Comparison of ENCODE assay signal across 1 cellular context in the genomic region with DNA sequence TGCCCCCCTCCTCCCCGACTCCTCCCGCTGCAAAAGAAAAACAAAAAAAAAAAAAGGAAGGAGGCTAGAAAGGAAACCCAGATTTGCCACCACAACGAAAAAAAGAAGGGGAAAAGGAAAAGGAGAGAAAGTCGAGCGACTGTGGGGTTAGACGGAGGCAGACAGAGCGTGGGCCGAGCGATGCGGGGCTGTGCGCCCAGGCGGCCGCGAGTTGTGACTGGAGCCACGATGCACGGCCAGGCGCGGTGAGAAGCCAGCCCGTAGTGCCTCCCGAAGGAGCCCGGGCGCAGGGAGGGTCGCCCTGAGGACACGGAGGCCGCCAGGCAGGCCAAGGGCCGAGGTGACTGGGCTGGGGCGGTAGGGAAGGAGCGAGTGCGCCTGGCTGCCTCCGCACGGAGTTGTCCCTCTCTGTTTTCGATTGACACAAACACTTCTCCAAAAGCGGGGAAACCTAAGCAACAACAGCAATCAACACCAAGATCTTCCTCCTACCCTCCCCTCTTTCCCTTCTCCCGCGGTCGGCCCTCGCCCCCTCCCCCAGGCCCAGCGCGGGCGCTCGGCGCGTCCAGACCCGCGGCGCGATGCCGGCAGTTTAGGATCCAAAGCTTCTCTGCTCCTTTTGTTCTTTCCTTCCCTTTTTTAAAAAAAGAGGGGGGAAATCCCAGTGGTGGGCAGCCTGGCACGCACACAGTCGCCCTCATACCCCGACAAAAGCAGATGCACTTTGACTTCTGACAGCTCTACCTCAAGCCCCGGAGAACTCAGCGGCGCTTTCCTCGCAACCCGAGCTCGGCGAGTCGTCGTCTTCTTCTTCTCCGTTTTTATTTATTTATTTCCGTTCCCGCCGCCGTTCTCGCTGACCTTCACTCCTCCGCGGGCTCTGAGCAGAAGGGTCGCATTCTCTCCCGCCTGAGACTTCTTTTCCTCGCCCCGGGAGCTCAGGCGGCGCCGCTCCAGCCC.
TF ChIP-seq lines count a peak whose summit lies in the region.

Gene LHX1, plus strand, starts transcription at position 475 of the 960 bp plus-strand sequence. CDS start 723 bp downstream, outside the sequence.

TF ChIP-seq in HepG2, 621 proteins besides CTCF, POLR2A, EP300 and RAD21 (continued from another document):
- 0 out of 2 replicates have a peak, but pooled peaks have one; percentile 16 for TF ChIP-seq HNRNPL (IDR thresholded peaks at IDR 0.05; ENCODE audit: low read depth, low read length)
- 0 out of 2 replicates have a peak, but pooled peaks have one; percentile 18 for TF ChIP-seq ZNF788 (CRISPR knock-in tag; IDR thresholded peaks at IDR 0.05; ENCODE audit: borderline replicate concordance)
- no peak for TF ChIP-seq SCMH1 (CRISPR knock-in tag; IDR thresholded peaks at IDR 0.05; ENCODE audit: borderline replicate concordance)
- no peak for TF ChIP-seq RXRA (CRISPR knock-in tag; IDR thresholded peaks at IDR 0.05)
